In the genomic region with DNA sequence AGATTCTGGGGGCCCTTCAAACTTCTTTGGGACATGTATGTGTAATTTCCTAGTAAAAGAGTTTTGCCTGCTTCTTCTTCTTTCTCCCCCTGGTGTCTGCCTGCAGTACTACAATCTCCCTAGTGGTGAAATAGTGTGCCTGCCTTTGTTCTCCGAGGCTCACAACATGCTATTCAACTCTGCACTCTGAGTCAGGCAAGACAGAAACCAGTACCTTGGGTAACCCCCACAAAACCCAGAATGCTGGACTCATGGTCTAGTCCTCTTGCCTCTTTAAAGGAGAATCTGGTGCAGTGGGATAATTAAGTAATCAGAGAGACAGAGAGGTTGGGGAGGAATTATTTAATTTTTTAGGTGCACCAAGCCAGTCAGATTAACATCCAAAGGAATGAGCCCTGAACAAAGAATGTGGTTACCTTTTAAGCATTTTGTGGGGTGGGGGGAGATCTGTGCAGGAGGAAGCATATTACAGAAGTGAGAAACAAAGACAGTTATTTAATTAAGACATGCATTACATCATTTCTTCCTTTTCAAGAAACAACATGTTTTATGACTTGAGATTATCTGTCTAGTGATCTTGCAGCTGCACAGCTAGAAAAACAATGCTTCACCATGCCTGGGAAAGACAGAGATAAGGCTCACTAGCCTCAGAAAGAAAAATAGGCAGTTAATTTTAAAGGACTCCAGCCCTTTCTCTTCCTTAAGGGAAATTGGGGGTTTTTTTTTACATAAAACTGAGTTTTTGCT, we compare ENCODE assay signal across 1 cellular context.
TF ChIP-seq lines count a peak whose summit lies in the region.

No MANE protein-coding gene starts in this region.

TF ChIP-seq in K562, 482 proteins besides CTCF, POLR2A, EP300 and RAD21 (continued from another document and continues in another):
- TF ChIP-seq CEBPG (CRISPR knock-in tag; IDR thresholded peaks at IDR 0.05) (no peak), CEBPG (tag; conservative IDR thresholded peaks at IDR 0.05 in 1 of 2, IDR thresholded peaks at IDR 0.05 in 1 of 2) (peak in 1 of 2 experiments; percentile 61; a peak in 1 of 4 replicates), POLR2H (tag; IDR thresholded peaks at IDR 0.05; ENCODE audit: low read depth) (no peak), CBX8 (IDR thresholded peaks at IDR 0.05; ENCODE audit: borderline replicate concordance, extremely low read depth, low read depth, low read length, poor library complexity, severe bottlenecking) (no peak), PKNOX1 (IDR thresholded peaks at IDR 0.05) (no peak), CREM (IDR thresholded peaks at IDR 0.05; ENCODE audit: low read depth) (no peak), HNRNPH1 (optimal IDR thresholded peaks at IDR 0.05; ENCODE audit: low read depth, low read length) (no peak), SAFB (IDR thresholded peaks at IDR 0.05; ENCODE audit: borderline replicate concordance, low read depth, low read length) (no peak), TOE1 (IDR thresholded peaks at IDR 0.05; ENCODE audit: borderline replicate concordance) (no peak), TOE1 (CRISPR knock-in tag; IDR thresholded peaks at IDR 0.05; ENCODE audit: borderline replicate concordance, low read depth) (no peak), L3MBTL2 (IDR thresholded peaks at IDR 0.05) (peak; percentile 23; the same call in 1 of the 2 replicates), TCF7L2 (IDR thresholded peaks at IDR 0.05; ENCODE audit: low read depth, low read length) (no peak), ZNF140 (CRISPR knock-in tag; IDR thresholded peaks at IDR 0.05) (no peak), CREBBP (IDR thresholded peaks at IDR 0.05; ENCODE audit: low read depth, low read length) (no peak), BRCA1 (IDR thresholded peaks at IDR 0.05) (no peak), BRCA1 (CRISPR knock-in tag; IDR thresholded peaks at IDR 0.05) (no peak), HNRNPUL1 (IDR thresholded peaks at IDR 0.05; ENCODE audit: low read length) (no peak), USF2 (CRISPR knock-in tag; IDR thresholded peaks at IDR 0.05) (no peak), CXXC5 (CRISPR knock-in tag; IDR thresholded peaks at IDR 0.05) (no peak; the same call in 1 of the 2 replicates), SFPQ (IDR thresholded peaks at IDR 0.05; ENCODE audit: low read depth, low read length) (no peak), CHD7 (IDR thresholded peaks at IDR 0.05; ENCODE audit: low read depth, low read length) (no peak), ZNF174 (CRISPR knock-in tag; IDR thresholded peaks at IDR 0.05) (no peak), GABPB2 (CRISPR knock-in tag; conservative IDR thresholded peaks at IDR 0.05) (no peak), TAF7 (tag; IDR thresholded peaks at IDR 0.05) (no peak), ZNF766 (CRISPR knock-in tag; conservative IDR thresholded peaks at IDR 0.05) (no peak), DACH1 (IDR thresholded peaks at IDR 0.05; ENCODE audit: partially characterized antibody) (no peak), FOSL1 (tag; conservative IDR thresholded peaks at IDR 0.05) (peak; percentile 32; the same call in 1 of the 2 replicates), E4F1 (CRISPR knock-in tag; IDR thresholded peaks at IDR 0.05; ENCODE audit: borderline replicate concordance) (no peak), ZFP30 (CRISPR knock-in tag; IDR thresholded peaks at IDR 0.05; ENCODE audit: borderline replicate concordance) (no peak), DIDO1 (tag; IDR thresholded peaks at IDR 0.05; ENCODE audit: low read depth) (no peak)
- TF ChIP-seq, protein P1, sequence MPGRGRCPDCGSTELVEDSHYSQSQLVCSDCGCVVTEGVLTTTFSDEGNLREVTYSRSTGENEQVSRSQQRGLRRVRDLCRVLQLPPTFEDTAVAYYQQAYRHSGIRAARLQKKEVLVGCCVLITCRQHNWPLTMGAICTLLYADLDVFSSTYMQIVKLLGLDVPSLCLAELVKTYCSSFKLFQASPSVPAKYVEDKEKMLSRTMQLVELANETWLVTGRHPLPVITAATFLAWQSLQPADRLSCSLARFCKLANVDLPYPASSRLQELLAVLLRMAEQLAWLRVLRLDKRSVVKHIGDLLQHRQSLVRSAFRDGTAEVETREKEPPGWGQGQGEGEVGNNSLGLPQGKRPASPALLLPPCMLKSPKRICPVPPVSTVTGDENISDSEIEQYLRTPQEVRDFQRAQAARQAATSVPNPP (IDR thresholded peaks at IDR 0.05; ENCODE audit: borderline replicate concordance, insufficient read depth, insufficient read length) = no peak
- TF ChIP-seq, protein P2, sequence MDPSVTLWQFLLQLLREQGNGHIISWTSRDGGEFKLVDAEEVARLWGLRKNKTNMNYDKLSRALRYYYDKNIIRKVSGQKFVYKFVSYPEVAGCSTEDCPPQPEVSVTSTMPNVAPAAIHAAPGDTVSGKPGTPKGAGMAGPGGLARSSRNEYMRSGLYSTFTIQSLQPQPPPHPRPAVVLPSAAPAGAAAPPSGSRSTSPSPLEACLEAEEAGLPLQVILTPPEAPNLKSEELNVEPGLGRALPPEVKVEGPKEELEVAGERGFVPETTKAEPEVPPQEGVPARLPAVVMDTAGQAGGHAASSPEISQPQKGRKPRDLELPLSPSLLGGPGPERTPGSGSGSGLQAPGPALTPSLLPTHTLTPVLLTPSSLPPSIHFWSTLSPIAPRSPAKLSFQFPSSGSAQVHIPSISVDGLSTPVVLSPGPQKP (CRISPR knock-in tag; IDR thresholded peaks at IDR 0.05) = no peak
- TF ChIP-seq, protein P3, sequence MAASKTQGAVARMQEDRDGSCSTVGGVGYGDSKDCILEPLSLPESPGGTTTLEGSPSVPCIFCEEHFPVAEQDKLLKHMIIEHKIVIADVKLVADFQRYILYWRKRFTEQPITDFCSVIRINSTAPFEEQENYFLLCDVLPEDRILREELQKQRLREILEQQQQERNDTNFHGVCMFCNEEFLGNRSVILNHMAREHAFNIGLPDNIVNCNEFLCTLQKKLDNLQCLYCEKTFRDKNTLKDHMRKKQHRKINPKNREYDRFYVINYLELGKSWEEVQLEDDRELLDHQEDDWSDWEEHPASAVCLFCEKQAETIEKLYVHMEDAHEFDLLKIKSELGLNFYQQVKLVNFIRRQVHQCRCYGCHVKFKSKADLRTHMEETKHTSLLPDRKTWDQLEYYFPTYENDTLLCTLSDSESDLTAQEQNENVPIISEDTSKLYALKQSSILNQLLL (CRISPR knock-in tag; IDR thresholded peaks at IDR 0.05; ENCODE audit: borderline replicate concordance) = no peak
- TF ChIP-seq, protein P4, sequence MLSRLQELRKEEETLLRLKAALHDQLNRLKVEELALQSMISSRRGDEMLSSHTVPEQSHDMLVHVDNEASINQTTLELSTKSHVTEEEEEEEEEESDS (CRISPR knock-in tag; IDR thresholded peaks at IDR 0.05) = no peak
